In the genomic region with DNA sequence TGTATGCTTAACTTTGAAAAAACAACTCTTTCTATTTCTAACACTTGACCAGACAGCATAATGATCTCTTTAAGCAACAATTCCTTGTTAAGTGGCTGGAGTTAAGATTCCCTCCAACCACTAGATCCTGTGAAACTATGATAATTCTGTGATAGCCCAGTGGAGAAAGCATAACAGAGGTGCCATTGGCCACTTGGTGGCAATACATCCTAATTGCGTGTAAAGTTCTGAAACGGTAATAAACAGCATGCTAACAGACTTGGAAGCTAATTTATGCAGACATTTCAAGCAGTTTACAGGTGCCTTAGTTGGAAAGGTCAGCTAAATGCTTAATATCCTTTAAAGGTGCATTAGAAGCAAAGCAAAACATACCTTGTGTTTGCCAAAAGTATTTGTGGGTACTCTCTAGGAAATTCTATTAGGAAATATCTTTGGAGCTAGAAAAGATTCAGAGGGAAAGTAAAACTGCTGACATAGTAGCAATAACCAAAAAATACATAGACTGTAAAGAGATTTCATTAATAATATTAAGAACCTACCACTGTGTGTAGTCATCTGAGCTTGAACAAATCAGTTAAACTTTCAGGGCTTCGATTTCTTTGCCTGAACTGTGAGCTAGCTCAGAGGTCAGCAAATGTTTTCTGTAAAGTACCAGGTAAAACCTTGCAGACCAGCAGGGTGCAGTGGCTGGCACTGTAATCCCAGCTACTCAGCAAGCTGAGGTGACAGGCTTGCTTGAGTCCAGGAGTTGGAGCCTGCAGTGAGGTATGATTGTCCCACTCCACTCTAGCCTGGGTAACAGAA, we compare ENCODE assay signal across 10 cellular contexts. TPM values are rescaled to one million over a fixed set of nuclear protein-coding genes. Genes with fewer than 3 reads are reported as not detected.
A peak's percentile ranks its signal among the peaks of the same experiment; 100 is the strongest.
DNase-seq lines count a peak whose midpoint lies in the region; ATAC-seq, FAIRE-seq and TF ChIP-seq lines count a peak whose summit lies in the region.
"Had no signal": no experiment of that assay in that cellular context is flagged by ENCODE, and none has a peak within 500 bp of the region (broad histone marks: within the 10 kb centered on the region; RNA-seq: fewer than 3 reads in every experiment).

No MANE protein-coding gene starts in this region.

- TF ChIP-seq CTCF in 22Rv1 (IDR thresholded peaks at IDR 0.05) (peak; percentile 65), GM12872 (IDR thresholded peaks at IDR 0.05; ENCODE audit: insufficient read depth, low read depth, low read length) (peak; percentile 38; the same call in 1 of the 3 replicates), epithelial cell of proximal tubule (conservative IDR thresholded peaks at IDR 0.05; ENCODE audit: low read depth, low read length) (peak; percentile 54)

- ATAC-seq in HG03521 (IDR thresholded peaks at IDR 0.05; ENCODE audit: unreplicated experiment) (no peak), HG03469 (IDR thresholded peaks at IDR 0.05; ENCODE audit: unreplicated experiment) (no peak)

- TF ChIP-seq POLR2A in H54 (IDR thresholded peaks at IDR 0.05; ENCODE audit: low read depth, low read length) = no peak

- H3K4me3 ChIP-seq in epithelial cell of proximal tubule (ENCODE audit: low read depth, low read length) = no peak overlapping the region

- DNase-seq in MV-4-11 (lab: John Stamatoyannopoulos, UW) (peak; percentile 35), epithelial cell of proximal tubule (ENCODE audit: low read depth) (no peak), H54 (ENCODE audit: insufficient read length, low spot score) (no peak), putamen (ENCODE audit: low spot score) (no peak)

- no peak for FAIRE-seq in H54 (lab: Jason Lieb, UNC)
- FAIRE-seq: endometrium had no signal

- peak overlapping the region; percentile 3; the same call in 1 of the 2 replicates for H3K27ac ChIP-seq in 22Rv1

RNA-seq across cellular contexts. Expression of gene CSTA, which starts 19.0 kb away (rescaled TPM):
- not detected in 2 replicates for total RNA-seq in epithelial cell of proximal tubule
- total RNA-seq: pulmonary artery endothelial cell had no signal
